14 cellular contexts compared by ENCODE assay signal in the genomic region with DNA sequence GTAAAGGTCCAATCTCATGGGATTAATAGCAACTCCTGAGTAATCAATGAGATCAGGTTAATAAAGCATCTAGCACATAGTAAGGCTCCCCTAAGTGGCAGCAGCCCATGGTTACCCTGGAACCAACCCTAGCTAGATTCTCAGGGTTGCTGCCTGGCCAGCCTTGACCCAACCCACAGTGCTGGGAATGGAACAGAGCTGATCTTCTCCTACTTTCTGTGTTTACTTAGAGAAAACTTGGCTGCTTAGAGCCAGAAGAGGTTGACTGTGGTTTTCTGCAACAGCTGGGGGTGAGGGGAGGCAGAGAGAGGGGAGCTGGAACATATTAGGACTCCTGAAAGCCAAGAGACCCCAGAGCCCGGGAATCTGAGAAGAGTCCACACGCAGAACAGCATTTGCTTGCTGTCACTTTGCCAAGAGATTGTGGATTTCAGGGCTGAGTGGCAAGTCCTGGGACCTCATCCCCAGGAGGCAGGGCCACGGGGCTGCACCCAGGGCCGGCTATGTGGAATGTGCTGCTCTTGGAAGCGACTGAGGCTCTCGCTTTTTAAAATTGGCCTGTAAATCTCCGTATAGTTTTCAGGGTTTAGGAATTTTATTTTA. TPM values are rescaled to one million over a fixed set of nuclear protein-coding genes. Genes with fewer than 3 reads are reported as not detected.
DNase-seq lines count a peak whose midpoint lies in the region; ATAC-seq, FAIRE-seq and TF ChIP-seq lines count a peak whose summit lies in the region.
"Had no signal": no experiment of that assay in that cellular context is flagged by ENCODE, and none has a peak within 500 bp of the region (broad histone marks: within the 10 kb centered on the region; RNA-seq: fewer than 3 reads in every experiment).

No MANE protein-coding gene starts in this region.

- H3K4me2 ChIP-seq in A549 (0 out of 3 replicates have a peak overlapping the region, but pooled peaks have one; percentile 10), osteoblast (ENCODE audit: insufficient read depth, low read length) (peak overlapping the region; percentile 75)

- FAIRE-seq in A549 (lab: Jason Lieb, UNC) = no peak
- FAIRE-seq: endometrium had no signal

- in situ Hi-C loops in astrocyte of the spinal cord (cut with HindIII; ENCODE audit: low sequenced_read_pairs) = no loop called here

- TF ChIP-seq POLR2A in A549 (IDR thresholded peaks at IDR 0.05; ENCODE audit: low read length) = no peak

- no peaks in the 10 kb centered on the region for H3K9me3 ChIP-seq in A549
- no peaks in the 10 kb centered on the region for H3K9me3 ChIP-seq in osteoblast (ENCODE audit: low read depth, low read length)
- H3K9me3 ChIP-seq: spleen had no signal

- no peak for TF ChIP-seq EP300 in A549 (IDR thresholded peaks at IDR 0.05)

- POLR2A ChIA-PET in A549 (lab: Yijun Ruan, JAX) = no interaction called here

- H3K4me3 ChIP-seq in A549 (no peak overlapping the region), astrocyte of the spinal cord (ENCODE audit: low read depth, low read length) (no peak overlapping the region), osteoblast (ENCODE audit: insufficient read depth, low read length) (peak overlapping the region; percentile 44)
- H3K4me3 ChIP-seq: spleen had no signal

- intact Hi-C loops in left cardiac atrium (cut with DNase I) = loop anchor here in 1 of 2 donors (10.0 kb wide), 1 partner anchor 55 kb away; no protein-coding TSS in a partner anchor

- H3K36me3 ChIP-seq in osteoblast (ENCODE audit: insufficient read depth, low read length) = no peaks in the 10 kb centered on the region
- H3K36me3 ChIP-seq: spleen had no signal

- no peaks in the 10 kb centered on the region for H3K27me3 ChIP-seq in osteoblast (ENCODE audit: insufficient read depth, low read length)
- H3K27me3 ChIP-seq: spleen had no signal

- 77% methylated on average over 7 of the region's 7 CpGs for WGBS in A549 (ENCODE audit: missing lambda C conversion rate)

- peak overlapping the region in 1 of 2 experiments; percentile 3; a peak in 1 of 6 replicates for H3K27ac ChIP-seq in A549
- H3K27ac ChIP-seq in osteoblast (ENCODE audit: low read depth, low read length) = peak overlapping the region; percentile 52

- H4K20me1 ChIP-seq in osteoblast (ENCODE audit: insufficient read depth, low read length) = no peaks in the 10 kb centered on the region

- H2AFZ ChIP-seq in osteoblast (ENCODE audit: low read length) = peak overlapping the region; percentile 75

- TF ChIP-seq CTCF in A549 (IDR thresholded peaks at IDR 0.05) (no peak), astrocyte of the spinal cord (IDR thresholded peaks at IDR 0.05; ENCODE audit: low read depth, low read length) (no peak), osteoblast (IDR thresholded peaks at IDR 0.05; ENCODE audit: extremely low read depth, low read depth, low read length) (no peak)

- no peak for TF ChIP-seq RAD21 in A549 (conservative IDR thresholded peaks at IDR 0.05 in 1 of 2, IDR thresholded peaks at IDR 0.05 in 1 of 2)

- ATAC-seq in A549 (peak in 1 of 2 experiments; percentile 56; a peak in 3 of 6 replicates), left cardiac atrium (peak; percentile 51 to 85)

- DNase-seq in A549 (ENCODE audit: low read depth in 1 of 2, low spot score in 1 of 2) = no peak
- peak; percentile 47 for DNase-seq in astrocyte of the spinal cord (ENCODE audit: low read depth, low spot score)
- no peak for DNase-seq in left cardiac atrium
- no peak for DNase-seq in osteoblast (ENCODE audit: insufficient read length, low spot score, missing footprints)
- DNase-seq in NOMO-1 treated with dmso at 0.1 percent for 144 hours (lab: John Stamatoyannopoulos, UW; ENCODE audit: unreplicated experiment) = no peak
- no peak for DNase-seq in LoVo (ENCODE audit: low spot score)
- no peak for DNase-seq in NCI-H345 (lab: John Stamatoyannopoulos, UW)
- DNase-seq in NCI-H526 (lab: John Stamatoyannopoulos, UW) = no peak
- DNase-seq: activated CD4-positive, CD25-positive, alpha-beta regulatory T cell treated with anti-CD3 and anti-CD28 coated beads, Interleukin-2, amount 50 U/mL, for 72 hours; activated T-cell treated with anti-CD3 and anti-CD28 coated beads, Interleukin-2, amount 50 U/mL, for 1 hour; anterior cingulate cortex; Karpas-422; spleen had no signal

- H3K4me1 ChIP-seq in A549 = peaks cover 9% of the 10 kb centered on the region; the same call in 1 of the 3 replicates
- H3K4me1 ChIP-seq in osteoblast (ENCODE audit: insufficient read depth, low read length) = peaks cover 18% of the 10 kb centered on the region

- no peaks in the 10 kb centered on the region for H3K79me2 ChIP-seq in osteoblast (ENCODE audit: insufficient read depth, low read length)

- CTCF ChIA-PET in A549 (lab: Yijun Ruan, JAX) = no interaction called here

TF ChIP-seq in A549, 52 proteins besides CTCF, POLR2A, EP300 and RAD21:
- TF ChIP-seq NFE2L2 (conservative IDR thresholded peaks at IDR 0.05; ENCODE audit: low read length) (no peak), HEYL (CRISPR knock-in tag; IDR thresholded peaks at IDR 0.05) (no peak), ESRRA (IDR thresholded peaks at IDR 0.05; ENCODE audit: borderline replicate concordance, low read length) (no peak), MAFK (IDR thresholded peaks at IDR 0.05; ENCODE audit: partially characterized antibody) (no peak), ZC3H11A (IDR thresholded peaks at IDR 0.05) (no peak)
- TF ChIP-seq, protein P1, sequence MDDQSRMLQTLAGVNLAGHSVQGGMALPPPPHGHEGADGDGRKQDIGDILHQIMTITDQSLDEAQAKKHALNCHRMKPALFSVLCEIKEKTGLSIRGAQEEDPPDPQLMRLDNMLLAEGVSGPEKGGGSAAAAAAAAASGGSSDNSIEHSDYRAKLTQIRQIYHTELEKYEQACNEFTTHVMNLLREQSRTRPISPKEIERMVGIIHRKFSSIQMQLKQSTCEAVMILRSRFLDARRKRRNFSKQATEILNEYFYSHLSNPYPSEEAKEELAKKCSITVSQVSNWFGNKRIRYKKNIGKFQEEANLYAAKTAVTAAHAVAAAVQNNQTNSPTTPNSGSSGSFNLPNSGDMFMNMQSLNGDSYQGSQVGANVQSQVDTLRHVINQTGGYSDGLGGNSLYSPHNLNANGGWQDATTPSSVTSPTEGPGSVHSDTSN (IDR thresholded peaks at IDR 0.05) = no peak
TF ChIP-seq in A549: peak in this region for 0.

RNA-seq across cellular contexts. Expression of gene MED13L, which starts 22.2 kb away (rescaled TPM):
- polyA plus RNA-seq in A549 (2011; rRNA removed) (126 and 134 TPM in 2 replicates), A549 (2017; fragmentation: RNase III; extraction: RNeasy Plus Mini Kit Qiagen cat#74134 plus additional on column Dnase treatment) (23.2 to 27.7 TPM (median 25.9 TPM) in 3 replicates)
- polyA plus RNA-seq in A549 (2012; cell fraction: cytosol; rRNA removed) = 21.5 and 29.3 TPM in 2 replicates
- polyA plus RNA-seq in A549 (2012; cell fraction: nucleus; rRNA removed) = 22.3 and 36.4 TPM in 2 replicates
- polyA minus RNA-seq in A549 (2011; rRNA and poly(A)+ RNA removed) = 321 and 335 TPM in 2 replicates
- total RNA-seq in left cardiac atrium (10 to 100 TPM; 66.0 to 68.3 TPM), osteoblast (359 and 476 TPM in 2 replicates)
